ENCODE assay signal across 10 cellular contexts in the genomic region with DNA sequence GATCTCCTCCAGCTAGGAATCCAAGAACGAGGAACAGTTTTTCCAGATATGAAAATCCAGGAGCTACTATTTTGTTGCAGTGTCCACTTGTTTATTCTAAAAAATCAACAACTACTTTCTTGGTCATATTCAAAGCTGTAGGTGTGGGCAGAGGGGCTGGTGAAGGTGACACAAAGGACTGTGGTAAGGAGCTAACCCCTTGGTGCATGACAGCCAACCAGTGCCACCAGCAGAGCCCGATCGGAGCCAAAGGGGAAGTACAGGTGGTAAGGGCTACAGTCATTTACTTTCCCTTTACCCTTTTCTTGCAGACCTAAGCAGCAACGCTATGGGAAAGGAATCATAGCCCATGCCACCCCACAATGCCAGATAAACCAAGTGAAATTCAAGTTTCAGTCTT.
DNase-seq lines count a peak whose midpoint lies in the region; ATAC-seq lines count a peak whose summit lies in the region.
"Had no signal": no experiment of that assay in that cellular context is flagged by ENCODE, and none has a peak within 500 bp of the region (broad histone marks: within the 10 kb centered on the region; RNA-seq: fewer than 3 reads in every experiment).

No MANE protein-coding gene starts in this region.

- peak; percentile 32 to 40 for DNase-seq in activated T-cell treated with anti-CD3 and anti-CD28 coated beads, Interleukin-2, amount 50 U/mL, for 48 hours
- no peak for DNase-seq in activated T-cell treated with anti-CD3 and anti-CD28 coated beads, Interleukin-2, amount 50 U/mL, for 1 hour
- DNase-seq in RPMI8226 = peak; percentile 65
- peak; percentile 40 for DNase-seq in stimulated activated CD4-positive, alpha-beta T cell treated with anti-CD3 and anti-CD28 coated beads, Interleukin-4, amount 100 ng/mL, for 24 hours
- DNase-seq in NCI-H226 = no peak
- DNase-seq in GDM1 (lab: John Stamatoyannopoulos, UW) = no peak
- DNase-seq in ACHN = no peak
- DNase-seq: HCEC 1CT, NCI-H526 treated with DMSO at 0.1 percent for 48 hours had no signal

- peak; percentile 64 for ATAC-seq in HG02588 (IDR thresholded peaks at IDR 0.05; ENCODE audit: unreplicated experiment)

- in situ Hi-C loops in ACHN (cut with HindIII; ENCODE audit: low pct_ligation_motif_present, low pct_unique_long_range_greater_than_20kb, low sequenced_read_pairs) = no loop called here

Comparison
In these comparisons a context has a peak if more than half of its experiments do, and no peak if none do; other contexts are left out.
1. DNase-seq: peak in activated T-cell treated with anti-CD3 and anti-CD28 coated beads, Interleukin-2, amount 50 U/mL, for 48 hours (2 of 2), RPMI8226 (single experiment) and stimulated activated CD4-positive, alpha-beta T cell treated with anti-CD3 and anti-CD28 coated beads, Interleukin-4, amount 100 ng/mL, for 24 hours (single experiment); none in activated T-cell treated with anti-CD3 and anti-CD28 coated beads, Interleukin-2, amount 50 U/mL, for 1 hour (single experiment), NCI-H226 (single experiment), GDM1 (single experiment) and ACHN (single experiment).